ENCODE assay signal across 22 cellular contexts in the genomic region with DNA sequence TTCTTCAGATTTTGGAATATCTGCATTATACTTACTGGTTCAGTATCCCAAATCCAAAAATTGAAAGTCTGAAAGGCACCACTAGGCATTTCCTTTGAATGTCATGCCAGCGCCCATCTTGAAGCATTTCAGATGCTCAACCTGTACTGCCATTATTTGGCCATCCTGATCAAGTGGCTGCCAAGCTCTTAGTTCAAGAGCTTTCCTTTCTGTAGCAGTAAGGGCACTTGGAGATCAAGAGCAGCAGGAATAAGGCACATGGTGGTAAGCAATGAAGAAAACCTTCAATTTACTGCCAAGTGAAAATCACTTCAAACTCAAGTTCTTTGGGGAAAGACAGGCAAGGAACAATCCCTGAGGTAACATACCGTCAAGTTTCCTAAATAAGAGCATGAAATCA. TPM values are rescaled to one million over a fixed set of nuclear protein-coding genes. Genes with fewer than 3 reads are reported as not detected.
DNase-seq lines count a peak whose midpoint lies in the region; TF ChIP-seq lines count a peak whose summit lies in the region.
"Had no signal": no experiment of that assay in that cellular context is flagged by ENCODE, and none has a peak within 500 bp of the region (broad histone marks: within the 10 kb centered on the region; RNA-seq: fewer than 3 reads in every experiment).

No MANE protein-coding gene starts in this region.

- no peaks in the 10 kb centered on the region for H3K27me3 ChIP-seq in muscle layer of colon (ENCODE audit: control insufficient read depth in 1 of 2, insufficient read depth in 2 of 2, low read length in 2 of 2)
- H3K27me3 ChIP-seq: brain microvascular endothelial cell, vagina had no signal

- H3K9ac ChIP-seq in muscle layer of colon (ENCODE audit: low read length) = no peak overlapping the region

- TF ChIP-seq CTCF in 22Rv1 (IDR thresholded peaks at IDR 0.05) = no peak
- no peak for TF ChIP-seq CTCF in CD14-positive monocyte (IDR thresholded peaks at IDR 0.05)

- H3K4me1 Mint-ChIP-seq in CD14-positive monocyte = peaks cover 53% of the 10 kb centered on the region

- DNase-seq in CD14-positive monocyte (ENCODE audit: low spot score) (no peak), NCI-H2029 treated with DMSO at 0.1 percent for 48 hours (lab: John Stamatoyannopoulos, UW) (peak; percentile 28), SKM-1 treated with dmso at 0.1 percent for 144 hours (lab: John Stamatoyannopoulos, UW; ENCODE audit: unreplicated experiment) (no peak), occipital lobe (lab: John Stamatoyannopoulos, UW) (no peak), DMS53 (lab: John Stamatoyannopoulos, UW) (no peak)
- DNase-seq: activated CD4-positive, alpha-beta T cell treated with anti-CD3 and anti-CD28 coated beads, Interleukin-2, amount 50 U/mL, for 4 hours; activated gamma-delta T cell treated with Interleukin-2 at 50 U/mL for 16 hours; brain microvascular endothelial cell; CD8-positive, alpha-beta memory T cell; DMS153; effector CD8-positive, alpha-beta T cell; kidney glomerular epithelial cell; NCI-H146; NCI-H345; NCI-H82; substantia nigra had no signal

- H3K9me3 Mint-ChIP-seq in CD14-positive monocyte = peaks cover 0 to 2% (median 0%) of the 10 kb centered on the region in 7 donors
- H3K9me3 Mint-ChIP-seq: CD8-positive, alpha-beta memory T cell; T-helper 2 cell treated with Interferon-gamma antibody and Interleukin-4, amounts not matched to agents 5 μg/mL and 100 μg/mL, for 36 hours had no signal

- peak overlapping the region in 6 of 7 donors; percentile 25 to 85 (median 66) for H3K27ac Mint-ChIP-seq in CD14-positive monocyte

- H3K9me3 ChIP-seq in muscle layer of colon (ENCODE audit: low read length) = no peaks in the 10 kb centered on the region
- H3K9me3 ChIP-seq: vagina had no signal

- H3K4me3 ChIP-seq in muscle layer of colon (ENCODE audit: low read depth in 1 of 2, low read length in 2 of 2) = no peak overlapping the region
- H3K4me3 ChIP-seq: skin epidermis, vagina had no signal

- H3K27me3 Mint-ChIP-seq in CD14-positive monocyte (ENCODE audit: low read depth in 3 of 3) = peaks cover 0 to 2% (median 1%) of the 10 kb centered on the region in 3 donors
- H3K27me3 Mint-ChIP-seq: CD8-positive, alpha-beta memory T cell had no signal

- H3K27ac ChIP-seq in 22Rv1 (peak overlapping the region; percentile 17; the same call in 1 of the 2 replicates), muscle layer of colon (ENCODE audit: low read depth, low read length) (peak overlapping the region; percentile 13)
- H3K27ac ChIP-seq: brain microvascular endothelial cell, skin epidermis, vagina, VCaP had no signal

- peaks cover 41% of the 10 kb centered on the region for H3K4me1 ChIP-seq in muscle layer of colon (ENCODE audit: insufficient read depth, low read length)

- peaks cover under 1% of the 10 kb centered on the region for H3K36me3 ChIP-seq in muscle layer of colon (ENCODE audit: insufficient read depth, low read length)

- no peak overlapping the region for H3K4me3 Mint-ChIP-seq in CD14-positive monocyte
- H3K4me3 Mint-ChIP-seq: T-helper 2 cell treated with Interferon-gamma antibody and Interleukin-4, amounts not matched to agents 5 μg/mL and 100 μg/mL, for 36 hours had no signal

- intact Hi-C loops in CD14-positive monocyte (cut with micrococcal nuclease) = no loop called here

- peaks cover 38 to 61% of the 10 kb centered on the region in 2 donors for H3K36me3 Mint-ChIP-seq in CD14-positive monocyte

RNA-seq across cellular contexts. Expression of a gene that starts 10.0 kb away (rescaled TPM):
- polyA plus RNA-seq in CD14-positive monocyte = 1,000 to 10,000 TPM; 1,179 to 1,306 TPM
- total RNA-seq in occipital lobe = 146 TPM

RNA-seq across cellular contexts. Expression of a gene that starts 10.5 kb away (rescaled TPM):
- polyA plus RNA-seq in CD14-positive monocyte = 10 to 100 TPM; 22.4 to 26.7 TPM
- 10.1 TPM for total RNA-seq in occipital lobe

RNA-seq across cellular contexts. Expression of a gene that starts 20.5 kb away (rescaled TPM):
- polyA plus RNA-seq in CD14-positive monocyte = 1 to 10 TPM; 2.0 to 3.1 TPM
- total RNA-seq in occipital lobe = 0.62 TPM

RNA-seq across cellular contexts. Expression of a gene that starts 27.4 kb away (rescaled TPM):
- polyA plus RNA-seq in CD14-positive monocyte = 1 to 10 TPM; 5.0 to 5.6 TPM
- 12.3 TPM for total RNA-seq in occipital lobe

RNA-seq across cellular contexts. Expression of a gene that starts 43.6 kb away (rescaled TPM):
- 1,000 to 10,000 TPM; 1,394 to 2,105 TPM for polyA plus RNA-seq in CD14-positive monocyte
- 57.6 TPM for total RNA-seq in occipital lobe
